Comparison of ENCODE assay signal across 8 cellular contexts in genomic region chr2:28360742-28361293, GRCh38. TPM values are rescaled to one million over a fixed set of nuclear protein-coding genes. Genes with fewer than 3 reads are reported as not detected.
DNase-seq lines count a peak whose midpoint lies in the region; ATAC-seq, FAIRE-seq and TF ChIP-seq lines count a peak whose summit lies in the region.

No MANE protein-coding gene starts in this region.

- no peak overlapping the region for H4K91ac ChIP-seq in H1 (replicated peaks; ENCODE audit: insufficient read length, low read length)
- no peak overlapping the region for H4K91ac ChIP-seq in neuronal stem cell (ENCODE audit: low read depth, low read length, poor library complexity)

- H3K4me2 ChIP-seq in H1 (ENCODE audit: insufficient read depth in 1 of 2, low read depth in 2 of 2, low read length in 2 of 2): no peak overlapping the region
- no peak overlapping the region for H3K4me2 ChIP-seq in neuronal stem cell (ENCODE audit: insufficient read depth, low read length, poor library complexity, severe bottlenecking)

- 90% methylated on average over 12 of the region's 12 CpGs; no CpG with 5 or more reads in 1 of the 2 experiments for WGBS in H1 (ENCODE audit: extremely low coverage in 1 of 2, insufficient coverage in 1 of 2, insufficient read length in 1 of 2, insufficient replicate concordance in 2 of 2, low coverage in 1 of 2, low lambda C conversion rate in 2 of 2, missing lambda C conversion rate in 1 of 2), 2 experiments
- no CpG with 5 or more reads among the region's 12 CpGs for WGBS in neuronal stem cell (ENCODE audit: extremely low coverage in 2 of 2, insufficient read length in 2 of 2, insufficient replicate concordance in 1 of 2), 2 donors
- WGBS in body of pancreas, 2 donors: 86 to 91% methylated on average over 11 to 12 of the region's 12 CpGs

- TF ChIP-seq EP300 in H1 (IDR thresholded peaks at IDR 0.05; ENCODE audit: borderline replicate concordance in 1 of 2, low read depth in 2 of 2, low read length in 2 of 2): no peak

- TF ChIP-seq RAD21 in H1 (IDR thresholded peaks at IDR 0.05 in 1 of 2, conservative IDR thresholded peaks at IDR 0.05 in 1 of 2; ENCODE audit: low read depth in 2 of 2, low read length in 2 of 2): no peak; a peak in 1 of 4 replicates

- no peak overlapping the region for H2BK120ac ChIP-seq in H1 (replicated peaks; ENCODE audit: low read depth, low read length)
- no peak overlapping the region for H2BK120ac ChIP-seq in neuronal stem cell (ENCODE audit: low read depth, low read length)

- no peak for TF ChIP-seq CTCF in H1 (IDR thresholded peaks at IDR 0.05; ENCODE audit: control extremely low read depth in 1 of 3, insufficient read depth in 1 of 3, low read depth in 1 of 3, low read length in 3 of 3)
- TF ChIP-seq CTCF in body of pancreas (IDR thresholded peaks at IDR 0.05): no peak

- H2AK5ac ChIP-seq in H1 (ENCODE audit: low read depth, low read length): no peak overlapping the region
- peak overlapping the region; percentile 95 for H2AK5ac ChIP-seq in neuronal stem cell (ENCODE audit: low read depth, low read length)

- H3K4me1 ChIP-seq in H1 (replicated peaks in 1 of 4; ENCODE audit: control insufficient read depth in 3 of 4, insufficient read depth in 4 of 4, low read length in 3 of 4) (peaks cover 0 to 3% (median 0%) of the 10 kb centered on the region in 4 experiments; a peak in 1 of 7 replicates), neuronal stem cell (ENCODE audit: control insufficient read depth in 2 of 2, insufficient read depth in 1 of 2, low read depth in 1 of 2, low read length in 2 of 2) (peaks cover 9 to 15% of the 10 kb centered on the region in 2 donors), body of pancreas (peaks cover 7% of the 10 kb centered on the region)

- no peak overlapping the region for H2BK5ac ChIP-seq in H1 (ENCODE audit: low read depth, low read length)
- H2BK5ac ChIP-seq in neuronal stem cell (ENCODE audit: low read length): no peak overlapping the region

- POLR2A ChIA-PET in H1 (lab: Charles Lee; ENCODE audit: partially characterized antibody): interaction anchor here (1.7 kb wide), 1 partner anchor 29 kb away, joined by 5 read pairs; no protein-coding TSS in a partner anchor

- peak; percentile 89 for DNase-seq in EL
- DNase-seq in MV-4-11 (lab: John Stamatoyannopoulos, UW): peak; percentile 42
- DNase-seq in H1 (ENCODE audit: low read depth in 1 of 2, low spot score in 2 of 2): no peak
- no peak for DNase-seq in neuronal stem cell (ENCODE audit: low spot score)
- no peak for DNase-seq in NCI-H1105 treated with DMSO at 0.1 percent for 48 hours (lab: John Stamatoyannopoulos, UW)
- no peak for DNase-seq in body of pancreas

- no peak overlapping the region for H3K18ac ChIP-seq in H1 (ENCODE audit: extremely low read depth, low read length)
- peak overlapping the region; percentile 49 for H3K18ac ChIP-seq in neuronal stem cell (ENCODE audit: low read length)

- no peak overlapping the region for H3K56ac ChIP-seq in H1 (replicated peaks; ENCODE audit: insufficient read length, low read depth, low read length)

- H4K8ac ChIP-seq in H1 (ENCODE audit: extremely low read depth, insufficient read depth, low read length): no peak overlapping the region
- H4K8ac ChIP-seq in neuronal stem cell (ENCODE audit: low read depth, low read length): no peak overlapping the region

- H4K5ac ChIP-seq in H1 (ENCODE audit: insufficient read length, low read depth, low read length): no peak overlapping the region

- H3K36me3 ChIP-seq in H1 (ENCODE audit: control insufficient read depth in 2 of 4, insufficient read depth in 4 of 4, low read length in 3 of 4) (no peaks in the 10 kb centered on the region), neuronal stem cell (replicated peaks in 1 of 2; ENCODE audit: control insufficient read depth in 2 of 2, insufficient read depth in 2 of 2, low read length in 2 of 2) (no peaks in the 10 kb centered on the region), body of pancreas (replicated peaks in 1 of 2; ENCODE audit: insufficient read depth in 1 of 2, low read depth in 2 of 2) (no peaks in the 10 kb centered on the region)

- H2BK15ac ChIP-seq in H1 (ENCODE audit: low read length) (no peak overlapping the region), neuronal stem cell (ENCODE audit: low read length) (peak overlapping the region; percentile 53)

- H3K79me1 ChIP-seq in H1 (ENCODE audit: low read depth, low read length): no peaks in the 10 kb centered on the region
- H3K79me1 ChIP-seq in neuronal stem cell (ENCODE audit: low read depth, low read length): no peaks in the 10 kb centered on the region

- no peaks in the 10 kb centered on the region for H3K79me2 ChIP-seq in H1 (ENCODE audit: control insufficient read depth in 1 of 2, insufficient read depth in 2 of 2, low read length in 2 of 2)

- no peak overlapping the region for H3K14ac ChIP-seq in H1 (ENCODE audit: insufficient read length)
- H3K14ac ChIP-seq in neuronal stem cell (ENCODE audit: low read length): no peak overlapping the region

- FAIRE-seq in H1 (lab: Jason Lieb, UNC): no peak

- no peak for ATAC-seq in GM21576 (IDR thresholded peaks at IDR 0.05; ENCODE audit: unreplicated experiment)
- ATAC-seq in HG03095 (IDR thresholded peaks at IDR 0.05; ENCODE audit: unreplicated experiment): no peak
- no peak for ATAC-seq in body of pancreas

- H3K4ac ChIP-seq in H1 (replicated peaks; ENCODE audit: insufficient read length, low read depth, low read length): no peak overlapping the region
- H3K4ac ChIP-seq in neuronal stem cell (ENCODE audit: low read length): no peak overlapping the region

- no peak overlapping the region for H3K27ac ChIP-seq in H1 (ENCODE audit: low read depth, low read length)
- H3K27ac ChIP-seq in neuronal stem cell (replicated peaks; ENCODE audit: low read length): no peak overlapping the region
- H3K27ac ChIP-seq in body of pancreas: no peak overlapping the region

- no peak overlapping the region for H2BK20ac ChIP-seq in H1 (ENCODE audit: low read length)

- no peak overlapping the region for H3K4me3 ChIP-seq in H1 (ENCODE audit: extremely low read depth in 1 of 4, insufficient read depth in 2 of 4, low read depth in 3 of 4, low read length in 4 of 4)
- H3K4me3 ChIP-seq in neuronal stem cell (ENCODE audit: low read length in 2 of 2): no peak overlapping the region
- H3K4me3 ChIP-seq in body of pancreas: no peak overlapping the region

- intact Hi-C loops in body of pancreas (cut with DNase I): no loop called here

- TF ChIP-seq POLR2A in H1 (IDR thresholded peaks at IDR 0.05; ENCODE audit: control extremely low read depth in 1 of 2, low read depth in 2 of 2, low read length in 2 of 2): no peak
- TF ChIP-seq POLR2A in body of pancreas (IDR thresholded peaks at IDR 0.05): no peak

- no peaks in the 10 kb centered on the region for H3K9me3 ChIP-seq in H1 (ENCODE audit: insufficient read depth in 2 of 2, low read depth in 1 of 2, low read length in 1 of 2)
- H3K9me3 ChIP-seq in neuronal stem cell (replicated peaks in 1 of 2; ENCODE audit: control insufficient read depth in 2 of 2, insufficient read depth in 1 of 2, low read depth in 1 of 2, low read length in 2 of 2): no peaks in the 10 kb centered on the region
- no peaks in the 10 kb centered on the region for H3K9me3 ChIP-seq in body of pancreas

- no peaks in the 10 kb centered on the region for H4K20me1 ChIP-seq in H1 (replicated peaks in 1 of 2; ENCODE audit: control insufficient read depth in 1 of 2, insufficient read depth in 2 of 2, low read length in 2 of 2)

- no peak overlapping the region for H2BK12ac ChIP-seq in H1 (ENCODE audit: low read depth, low read length)
- H2BK12ac ChIP-seq in neuronal stem cell (ENCODE audit: low read length): no peak overlapping the region

- H3K23me2 ChIP-seq in H1 (ENCODE audit: low read depth, low read length): no peaks in the 10 kb centered on the region

- H3K27me3 ChIP-seq in H1 (replicated peaks in 1 of 4; ENCODE audit: control insufficient read depth in 3 of 4, extremely low read depth in 1 of 4, insufficient read depth in 3 of 4, low read length in 3 of 4) (no peaks in the 10 kb centered on the region; a peak in 1 of 7 replicates), neuronal stem cell (ENCODE audit: control insufficient read depth in 3 of 3, insufficient read depth in 3 of 3, low read depth in 1 of 3, low read length in 3 of 3) (no peaks in the 10 kb centered on the region), body of pancreas (no peaks in the 10 kb centered on the region)

- no peak overlapping the region for H3K23ac ChIP-seq in H1 (ENCODE audit: insufficient read length)
- peak overlapping the region; percentile 1 for H3K23ac ChIP-seq in neuronal stem cell (ENCODE audit: low read depth, low read length, poor library complexity)

- no peak overlapping the region for H2AFZ ChIP-seq in H1 (ENCODE audit: low read length)
- H2AFZ ChIP-seq in neuronal stem cell (ENCODE audit: low read length): peak overlapping the region; percentile 53

- no peak overlapping the region for H3K9ac ChIP-seq in H1 (replicated peaks in 1 of 4; ENCODE audit: extremely low read depth in 1 of 4, low read depth in 3 of 4, low read length in 3 of 4)
- no peak overlapping the region for H3K9ac ChIP-seq in neuronal stem cell (ENCODE audit: low read depth, low read length, poor library complexity)

- CTCF ChIA-PET in H1 (lab: Charles Lee; ENCODE audit: partially characterized antibody): interaction anchor here (0.5 to 1.2 kb wide), 4 partner anchors 97 to 637 kb away, joined by 3 to 6 read pairs (median 3); no protein-coding TSS in a partner anchor

TF ChIP-seq in H1, 55 proteins besides CTCF, POLR2A, EP300 and RAD21:
- TF ChIP-seq TEAD4 (IDR thresholded peaks at IDR 0.05; ENCODE audit: low read depth, low read length) (no peak), KDM4A (IDR thresholded peaks at IDR 0.05; ENCODE audit: low read depth, low read length, severe bottlenecking) (no peak), MAX (IDR thresholded peaks at IDR 0.05) (0 out of 2 replicates have a peak, but pooled peaks have one; percentile 22), MAFK (IDR thresholded peaks at IDR 0.05; ENCODE audit: low read depth, low read length) (peak; percentile 13; the same call in 1 of the 2 replicates), GTF2F1 (IDR thresholded peaks at IDR 0.05; ENCODE audit: borderline replicate concordance, low read depth, low read length) (no peak)
TF ChIP-seq in H1: peak in this region for 2.

RNA-seq across cellular contexts. Expression of gene FOSL2, which starts 31.8 kb away (rescaled TPM):
- total RNA-seq in H1 (2021; fragmentation: NEBNext Ultra II Directional; extraction: Animal tissue kit (Norgen Biotek cat#: 25700)): 4.5 and 5.5 TPM in 2 replicates
- 1.5 TPM in 2 replicates for polyA plus RNA-seq in H1 (2011; rRNA removed)
- 1.5 TPM for polyA plus RNA-seq in H1 (2011; cell fraction: cytosol; rRNA removed)
- polyA plus RNA-seq in H1 (2011; cell fraction: nucleus; rRNA removed): 2.2 TPM
- 2.6 to 2.8 TPM (median 2.6 TPM) in 4 replicates for polyA plus RNA-seq in H1 (2012, experiment 1 of 2)
- polyA plus RNA-seq in H1 (2012, experiment 2 of 2): 1.9 TPM
- 0.89 TPM for polyA plus RNA-seq in H1 (2013, experiment 1 of 2)
- 0.90 TPM for polyA plus RNA-seq in H1 (2013, experiment 2 of 2)
- 2.7 and 3.0 TPM in 2 replicates for polyA minus RNA-seq in H1 (2011; rRNA and poly(A)+ RNA removed)
- polyA minus RNA-seq in H1 (2011; cell fraction: cytosol; rRNA and poly(A)+ RNA removed): 2.6 TPM
- 4.0 TPM for polyA minus RNA-seq in H1 (2011; cell fraction: nucleus; rRNA and poly(A)+ RNA removed)
- polyA plus RNA-seq in neuronal stem cell (2013, experiment 1 of 2): 6.6 TPM
- 6.6 TPM for polyA plus RNA-seq in neuronal stem cell (2013, experiment 2 of 2)
- total RNA-seq in body of pancreas: 10 to 100 TPM; 27.5 to 33.9 TPM

Comparison
In these comparisons a context has a peak if more than half of its experiments do, and no peak if none do; other contexts are left out.
1. DNase-seq: peak in EL (single experiment) and MV-4-11 (single experiment); none in H1 (0 of 2), neuronal stem cell (single experiment), NCI-H1105 treated with DMSO at 0.1 percent for 48 hours (single experiment) and body of pancreas (0 of 4).